In genomic region chr5:139438707-139439012, GRCh38 we compare ENCODE assay signal across 9 cellular contexts. TPM values are rescaled to one million over a fixed set of nuclear protein-coding genes. Genes with fewer than 3 reads are reported as not detected.
DNase-seq lines count a peak whose midpoint lies in the region; ATAC-seq and TF ChIP-seq lines count a peak whose summit lies in the region.
"Had no signal": no experiment of that assay in that cellular context is flagged by ENCODE, and none has a peak within 500 bp of the region (broad histone marks: within the 10 kb centered on the region; RNA-seq: fewer than 3 reads in every experiment).

No MANE protein-coding gene starts in this region.

- peak overlapping the region; percentile 20 to 98 (median 96) for H3K27ac ChIP-seq in stomach

- peak overlapping the region; percentile 97 for H3K4me3 Mint-ChIP-seq in activated CD8-positive, alpha-beta T cell treated with anti-CD3 and anti-CD28 coated beads, Interleukin-2, amount 10 ng/mL, durations not matched to agents 7 days and 5 days

- peaks cover 2% of the 10 kb centered on the region for H3K36me3 Mint-ChIP-seq in activated CD8-positive, alpha-beta T cell treated with anti-CD3 and anti-CD28 coated beads, Interleukin-2, amount 10 ng/mL, durations not matched to agents 7 days and 5 days (ENCODE audit: low read depth)

- no peaks in the 10 kb centered on the region for H3K9me3 ChIP-seq in iPS-15b (ENCODE audit: control insufficient read depth, insufficient read depth, low read length)
- H3K9me3 ChIP-seq in stomach = no peaks in the 10 kb centered on the region

- no peak overlapping the region for H3K9ac ChIP-seq in iPS-15b (ENCODE audit: low read depth, low read length)

- intact Hi-C loops in stomach (cut with DNase I; ENCODE audit: low total_unique reads) = no loop called here
- intact Hi-C loops in sciatic nerve (cut with DNase I) = no loop called here

- no peaks in the 10 kb centered on the region for H3K27me3 ChIP-seq in iPS-15b (ENCODE audit: control insufficient read depth, insufficient read depth, low read length)
- no peaks in the 10 kb centered on the region for H3K27me3 ChIP-seq in stomach

- H3K36me3 ChIP-seq in iPS-15b (ENCODE audit: control insufficient read depth, insufficient read depth, low read length) (peaks cover 3% of the 10 kb centered on the region), stomach (peaks cover 0 to 23% (median 8%) of the 10 kb centered on the region in 4 donors)

- H3K27ac Mint-ChIP-seq in activated CD8-positive, alpha-beta T cell treated with anti-CD3 and anti-CD28 coated beads, Interleukin-2, amount 10 ng/mL, durations not matched to agents 7 days and 5 days = peak overlapping the region; percentile 98

- no peak for TF ChIP-seq CTCF in stomach (IDR thresholded peaks at IDR 0.05)

- H3K27me3 Mint-ChIP-seq in activated CD8-positive, alpha-beta T cell treated with anti-CD3 and anti-CD28 coated beads, Interleukin-2, amount 10 ng/mL, durations not matched to agents 7 days and 5 days (ENCODE audit: low read depth) = peaks cover 14% of the 10 kb centered on the region

- no peak for TF ChIP-seq EP300 in stomach (IDR thresholded peaks at IDR 0.05)

- CTCF ChIA-PET in activated CD8-positive, alpha-beta T cell treated with anti-CD3 and anti-CD28 coated beads, Interleukin-2, amount 10 ng/mL, durations not matched to agents 7 days and 5 days (lab: Charles Lee) = interaction anchor here (0.8 to 2.6 kb wide), 4 partner anchors 14 to 29 kb away, joined by 3 to 18 read pairs (median 3); no protein-coding TSS in a partner anchor

- POLR2A ChIA-PET in activated CD8-positive, alpha-beta T cell treated with anti-CD3 and anti-CD28 coated beads, Interleukin-2, amount 10 ng/mL, durations not matched to agents 7 days and 5 days (lab: Charles Lee) = interaction anchor here (0.6 to 1.3 kb wide), 5 partner anchors 19 to 188 kb away, joined by 3 to 5 read pairs (median 3); partner anchors contain the start of genes STING1 and UBE2D2

- TF ChIP-seq POLR2A in stomach (IDR thresholded peaks at IDR 0.05) = no peak

- ATAC-seq in activated CD8-positive, alpha-beta T cell treated with anti-CD3 and anti-CD28 coated beads, Interleukin-2, amount 10 ng/mL, durations not matched to agents 7 days and 5 days = no peak
- no peak for ATAC-seq in sciatic nerve

- peaks cover 44% of the 10 kb centered on the region for H3K4me1 Mint-ChIP-seq in activated CD8-positive, alpha-beta T cell treated with anti-CD3 and anti-CD28 coated beads, Interleukin-2, amount 10 ng/mL, durations not matched to agents 7 days and 5 days (ENCODE audit: low read depth)

- no peaks in the 10 kb centered on the region for H3K9me3 Mint-ChIP-seq in activated CD8-positive, alpha-beta T cell treated with anti-CD3 and anti-CD28 coated beads, Interleukin-2, amount 10 ng/mL, durations not matched to agents 7 days and 5 days (ENCODE audit: insufficient read depth)

- WGBS in stomach, 5 donors = 21 to 29% (median 24%) methylated on average over 8 of the region's 8 CpGs

- DNase-seq in NCI-H345 treated with DMSO at 0.1 percent for 48 hours (lab: John Stamatoyannopoulos, UW; ENCODE audit: unreplicated experiment) (peak; percentile 58), NCI-H345 (lab: John Stamatoyannopoulos, UW) (no peak), stomach (no peak), putamen (ENCODE audit: low spot score) (no peak), sciatic nerve (ENCODE audit: low spot score) (no peak)
- DNase-seq in activated CD8-positive, alpha-beta T cell treated with anti-CD3 and anti-CD28 coated beads, Interleukin-2, amount 10 ng/mL, durations not matched to agents 7 days and 5 days = no peak
- DNase-seq in stimulated activated CD4-positive, alpha-beta T cell treated with anti-CD3 and anti-CD28 coated beads, Interleukin-12 subunit alpha, Interleukin-12 subunit beta, amount 100 ng/mL, for 4 hours = no peak

- peak overlapping the region; percentile 62 for H3K4me3 ChIP-seq in iPS-15b (ENCODE audit: low read depth, low read length)
- H3K4me3 ChIP-seq in stomach = peak overlapping the region; percentile 68 to 85 (median 78)

- H3K4me1 ChIP-seq in iPS-15b (ENCODE audit: control insufficient read depth, insufficient read depth, low read length) = no peaks in the 10 kb centered on the region
- peaks cover 4 to 17% (median 14%) of the 10 kb centered on the region in 4 donors for H3K4me1 ChIP-seq in stomach

RNA-seq across cellular contexts. Expression of gene DNAJC18, which starts 0.7 kb away (rescaled TPM):
- total RNA-seq in activated CD8-positive, alpha-beta T cell treated with anti-CD3 and anti-CD28 coated beads, Interleukin-2, amount 10 ng/mL, durations not matched to agents 7 days and 5 days = 1 to 10 TPM; 3.7 to 5.4 TPM
- total RNA-seq in stomach (10 to 100 TPM in 1 of 5 donors, 1 to 10 TPM in 1, under 1 TPM in 2, not detected in 1; under 0.01 to 12.1 (median 1.6) TPM), sciatic nerve (29.6 TPM)
- polyA plus RNA-seq in stomach = 1 to 10 TPM; 1.8 to 4.1 (median 2.7) TPM

RNA-seq across cellular contexts. Expression of gene ECSCR, which starts 23.9 kb away (rescaled TPM):
- total RNA-seq in activated CD8-positive, alpha-beta T cell treated with anti-CD3 and anti-CD28 coated beads, Interleukin-2, amount 10 ng/mL, durations not matched to agents 7 days and 5 days = not detected
- total RNA-seq in stomach (10 to 100 TPM in 2 of 5 donors, 1 to 10 TPM in 1, not detected in 2; 7.3 to 15.2 (median 12.8) TPM), sciatic nerve (32.3 TPM)
- 1 to 10 TPM; 5.4 to 10.0 (median 7.3) TPM for polyA plus RNA-seq in stomach

RNA-seq across cellular contexts. Expression of gene SMIM33, which starts 32.1 kb away (rescaled TPM):
- under 1 TPM; 0.32 to 0.65 TPM for total RNA-seq in activated CD8-positive, alpha-beta T cell treated with anti-CD3 and anti-CD28 coated beads, Interleukin-2, amount 10 ng/mL, durations not matched to agents 7 days and 5 days
- total RNA-seq in stomach (under 1 TPM in 1 of 5 donors, not detected in 4; 0.87 TPM), sciatic nerve (not detected)
- under 1 TPM in 2 of 3 donors, not detected in 1; 0.13 to 0.46 TPM for polyA plus RNA-seq in stomach
- total RNA-seq: ureter had no signal

RNA-seq across cellular contexts. Expression of gene SPATA24, which starts 34.8 kb away (rescaled TPM):
- total RNA-seq in activated CD8-positive, alpha-beta T cell treated with anti-CD3 and anti-CD28 coated beads, Interleukin-2, amount 10 ng/mL, durations not matched to agents 7 days and 5 days = 1 to 10 TPM; 3.8 to 4.0 TPM
- total RNA-seq in stomach (1 to 10 TPM in 1 of 5 donors, under 1 TPM in 1, not detected in 3; 0.92 to 3.6 TPM), sciatic nerve (4.0 TPM)
- 10 to 100 TPM in 1 of 3 donors, 1 to 10 TPM in 2; 5.4 to 10.1 (median 8.6) TPM for polyA plus RNA-seq in stomach

RNA-seq across cellular contexts. Expression of gene PROB1, which starts 43.8 kb away (rescaled TPM):
- 1 to 10 TPM; 5.2 to 6.2 TPM for total RNA-seq in activated CD8-positive, alpha-beta T cell treated with anti-CD3 and anti-CD28 coated beads, Interleukin-2, amount 10 ng/mL, durations not matched to agents 7 days and 5 days
- total RNA-seq in stomach = under 1 TPM in 2 of 5 donors, not detected in 3; 0.73 to 0.89 TPM
- under 1 TPM; 0.55 to 0.76 (median 0.56) TPM for polyA plus RNA-seq in stomach
- total RNA-seq in sciatic nerve = 1.6 TPM
